1 cellular context compared by ENCODE assay signal in the genomic region with DNA sequence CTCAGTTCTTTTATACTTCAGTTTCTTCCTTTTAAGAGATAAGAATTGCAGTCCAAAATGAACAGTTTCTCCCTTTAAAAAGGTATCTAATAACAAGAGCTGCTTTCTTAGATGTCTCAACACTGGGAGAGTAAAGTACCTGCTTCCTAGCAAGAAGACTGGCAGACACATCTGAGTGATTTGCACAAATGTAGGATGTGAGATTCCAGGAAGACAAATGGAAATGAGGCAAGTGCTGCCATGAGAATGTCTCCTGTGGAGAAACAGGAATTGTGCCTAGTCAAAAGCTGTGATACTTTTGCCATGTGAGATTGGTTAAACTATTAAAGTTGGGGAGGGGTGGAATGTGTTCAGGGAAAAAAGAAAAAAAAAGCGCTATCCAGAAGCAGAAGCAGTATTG.
TF ChIP-seq lines count a peak whose summit lies in the region.

No MANE protein-coding gene starts in this region.

TF ChIP-seq in GM23338, 12 proteins besides CTCF, POLR2A, EP300 and RAD21 (continued from another document):
- TF ChIP-seq, protein P1, sequence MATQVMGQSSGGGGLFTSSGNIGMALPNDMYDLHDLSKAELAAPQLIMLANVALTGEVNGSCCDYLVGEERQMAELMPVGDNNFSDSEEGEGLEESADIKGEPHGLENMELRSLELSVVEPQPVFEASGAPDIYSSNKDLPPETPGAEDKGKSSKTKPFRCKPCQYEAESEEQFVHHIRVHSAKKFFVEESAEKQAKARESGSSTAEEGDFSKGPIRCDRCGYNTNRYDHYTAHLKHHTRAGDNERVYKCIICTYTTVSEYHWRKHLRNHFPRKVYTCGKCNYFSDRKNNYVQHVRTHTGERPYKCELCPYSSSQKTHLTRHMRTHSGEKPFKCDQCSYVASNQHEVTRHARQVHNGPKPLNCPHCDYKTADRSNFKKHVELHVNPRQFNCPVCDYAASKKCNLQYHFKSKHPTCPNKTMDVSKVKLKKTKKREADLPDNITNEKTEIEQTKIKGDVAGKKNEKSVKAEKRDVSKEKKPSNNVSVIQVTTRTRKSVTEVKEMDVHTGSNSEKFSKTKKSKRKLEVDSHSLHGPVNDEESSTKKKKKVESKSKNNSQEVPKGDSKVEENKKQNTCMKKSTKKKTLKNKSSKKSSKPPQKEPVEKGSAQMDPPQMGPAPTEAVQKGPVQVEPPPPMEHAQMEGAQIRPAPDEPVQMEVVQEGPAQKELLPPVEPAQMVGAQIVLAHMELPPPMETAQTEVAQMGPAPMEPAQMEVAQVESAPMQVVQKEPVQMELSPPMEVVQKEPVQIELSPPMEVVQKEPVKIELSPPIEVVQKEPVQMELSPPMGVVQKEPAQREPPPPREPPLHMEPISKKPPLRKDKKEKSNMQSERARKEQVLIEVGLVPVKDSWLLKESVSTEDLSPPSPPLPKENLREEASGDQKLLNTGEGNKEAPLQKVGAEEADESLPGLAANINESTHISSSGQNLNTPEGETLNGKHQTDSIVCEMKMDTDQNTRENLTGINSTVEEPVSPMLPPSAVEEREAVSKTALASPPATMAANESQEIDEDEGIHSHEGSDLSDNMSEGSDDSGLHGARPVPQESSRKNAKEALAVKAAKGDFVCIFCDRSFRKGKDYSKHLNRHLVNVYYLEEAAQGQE (IDR thresholded peaks at IDR 0.05; ENCODE audit: unreplicated experiment): no peak
- TF ChIP-seq ZNF331 (CRISPR knock-in tag; IDR thresholded peaks at IDR 0.05; ENCODE audit: low read depth) (no peak), EZH2 (IDR thresholded peaks at IDR 0.05; ENCODE audit: low read depth, unreplicated experiment) (no peak), ZNF114 (CRISPR knock-in tag; IDR thresholded peaks at IDR 0.05) (no peak)
- TF ChIP-seq, protein P2, sequence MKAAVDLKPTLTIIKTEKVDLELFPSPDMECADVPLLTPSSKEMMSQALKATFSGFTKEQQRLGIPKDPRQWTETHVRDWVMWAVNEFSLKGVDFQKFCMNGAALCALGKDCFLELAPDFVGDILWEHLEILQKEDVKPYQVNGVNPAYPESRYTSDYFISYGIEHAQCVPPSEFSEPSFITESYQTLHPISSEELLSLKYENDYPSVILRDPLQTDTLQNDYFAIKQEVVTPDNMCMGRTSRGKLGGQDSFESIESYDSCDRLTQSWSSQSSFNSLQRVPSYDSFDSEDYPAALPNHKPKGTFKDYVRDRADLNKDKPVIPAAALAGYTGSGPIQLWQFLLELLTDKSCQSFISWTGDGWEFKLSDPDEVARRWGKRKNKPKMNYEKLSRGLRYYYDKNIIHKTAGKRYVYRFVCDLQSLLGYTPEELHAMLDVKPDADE (IDR thresholded peaks at IDR 0.05): no peak
